ENCODE assay signal across 25 cellular contexts in the genomic region with DNA sequence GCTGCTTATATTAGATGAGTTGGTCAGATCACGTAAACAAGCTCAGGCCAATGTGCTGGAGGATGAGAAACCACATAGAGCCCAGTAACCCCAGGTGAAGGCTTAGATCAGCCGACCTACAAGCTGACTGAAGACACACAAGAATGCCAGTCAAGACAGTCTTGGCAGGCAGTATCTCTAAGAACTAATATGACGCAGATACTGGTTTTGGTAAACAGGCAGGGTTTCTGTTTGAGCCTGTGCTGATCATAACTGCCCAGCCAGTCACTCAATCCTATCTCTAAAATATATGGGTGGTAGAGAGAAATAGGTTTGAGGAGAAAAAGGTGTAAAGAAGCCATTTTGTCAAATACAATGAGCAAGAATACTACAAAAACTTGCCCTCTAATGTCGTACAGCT.
"Had no signal": no experiment of that assay in that cellular context is flagged by ENCODE, and none has a peak within 500 bp of the region (broad histone marks: within the 10 kb centered on the region; RNA-seq: fewer than 3 reads in every experiment).

No MANE protein-coding gene starts in this region.

- H3K4me1 ChIP-seq: colonic mucosa, esophagus muscularis mucosa, heart right ventricle, left lung, lower lobe of right lung had no signal

- DNase-seq: colonic mucosa; cortex of kidney; effector CD8-positive, alpha-beta T cell; effector memory CD8-positive, alpha-beta T cell; endodermal cell; foreskin keratinocyte; glutamatergic neuron; head of caudate nucleus; heart right ventricle; hippocampal formation; left cardiac atrium; left ventricle myocardium superior; lower lobe of right lung; mesendoderm; midbrain; naive thymus-derived CD4-positive, alpha-beta T cell had no signal

- H3K4me1 Mint-ChIP-seq: memory B cell had no signal

- H3K27me3 ChIP-seq: colonic mucosa, esophagus muscularis mucosa, foreskin keratinocyte, heart right ventricle, left lung had no signal

- H3K27me3 Mint-ChIP-seq: dendritic cell treated with granulocyte-macrophage colony-stimulating factor and Interleukin-4, amounts not matched to agents 40 ng/mL and 50 ng/mL, for 4 days; effector memory CD8-positive, alpha-beta T cell; memory B cell; naive thymus-derived CD4-positive, alpha-beta T cell had no signal

- H3K27ac ChIP-seq: colonic mucosa, epithelial cell of prostate, esophagus muscularis mucosa, foreskin keratinocyte, heart right ventricle, left lung, lower lobe of right lung had no signal

- ATAC-seq: effector memory CD8-positive, alpha-beta T cell; foreskin keratinocyte; heart right ventricle; left cardiac atrium; left lung; left ventricle myocardium superior; lower lobe of right lung; naive thymus-derived CD4-positive, alpha-beta T cell had no signal

- H3K9me3 ChIP-seq: colonic mucosa, esophagus muscularis mucosa, left lung, lower lobe of right lung had no signal

- H3K4me3 ChIP-seq: colonic mucosa, esophagus muscularis mucosa, heart right ventricle, left lung, lower lobe of right lung had no signal

- H3K36me3 ChIP-seq: colonic mucosa, lower lobe of right lung had no signal

- H3K27ac Mint-ChIP-seq: dendritic cell treated with granulocyte-macrophage colony-stimulating factor and Interleukin-4, amounts not matched to agents 40 ng/mL and 50 ng/mL, for 4 days; effector memory CD8-positive, alpha-beta T cell; endodermal cell; memory B cell had no signal

- H3K4me3 Mint-ChIP-seq: dendritic cell treated with granulocyte-macrophage colony-stimulating factor and Interleukin-4, amounts not matched to agents 40 ng/mL and 50 ng/mL, for 4 days; effector memory CD8-positive, alpha-beta T cell; endodermal cell; memory B cell; naive thymus-derived CD4-positive, alpha-beta T cell had no signal

- FAIRE-seq: endometrium, frontal cortex, islet of Langerhans, keratinocyte had no signal
